ENCODE assay signal across 20 cellular contexts in the genomic region with DNA sequence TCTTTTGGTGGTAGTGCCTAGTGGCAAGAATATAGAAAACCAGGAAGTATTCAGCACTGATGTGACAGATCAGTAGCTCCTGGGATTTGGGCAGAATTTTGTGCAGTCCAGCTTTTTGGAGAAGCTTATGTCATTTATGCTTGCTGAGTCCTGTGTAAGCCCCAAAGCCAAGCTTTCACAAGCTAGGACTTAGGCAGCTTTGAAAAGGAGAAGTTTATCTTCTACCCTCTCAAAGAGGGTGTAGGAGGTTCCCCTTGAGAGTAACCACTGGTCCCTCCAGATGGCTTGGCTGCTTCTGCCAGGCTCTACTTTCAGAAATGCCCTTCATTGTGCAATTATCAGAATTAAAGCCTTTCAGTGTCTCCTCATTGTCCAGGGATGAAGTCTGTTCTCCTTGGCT.
DNase-seq lines count a peak whose midpoint lies in the region; ATAC-seq, FAIRE-seq and TF ChIP-seq lines count a peak whose summit lies in the region.
"Had no signal": no experiment of that assay in that cellular context is flagged by ENCODE, and none has a peak within 500 bp of the region (broad histone marks: within the 10 kb centered on the region; RNA-seq: fewer than 3 reads in every experiment).

No MANE protein-coding gene starts in this region.

- CTCF ChIA-PET in H1 (lab: Charles Lee; ENCODE audit: partially characterized antibody) = interaction anchor here (0.6 to 1.0 kb wide), 2 partner anchors 15 to 1196 kb away, joined by 3 read pairs; no protein-coding TSS in a partner anchor

- no peak for FAIRE-seq in H1 (lab: Jason Lieb, UNC)
- no peak for FAIRE-seq in urothelium cell line (lab: Jason Lieb, UNC)
- FAIRE-seq: astrocyte, colon had no signal

- ATAC-seq in GM19324 (IDR thresholded peaks at IDR 0.05; ENCODE audit: low FRiP score, unreplicated experiment) = no peak
- ATAC-seq: sciatic nerve had no signal

- no peak overlapping the region for H2BK5ac ChIP-seq in H1 (ENCODE audit: low read depth, low read length)

- POLR2A ChIA-PET in H1 (lab: Charles Lee; ENCODE audit: partially characterized antibody) = no interaction called here

- no peak overlapping the region for H3K4ac ChIP-seq in H1 (replicated peaks; ENCODE audit: insufficient read length, low read depth, low read length)

- no peak overlapping the region for H3K56ac ChIP-seq in H1 (replicated peaks; ENCODE audit: insufficient read length, low read depth, low read length)

- H2BK120ac ChIP-seq in H1 (replicated peaks; ENCODE audit: low read depth, low read length) = no peak overlapping the region

- no peak overlapping the region for H3K9ac ChIP-seq in H1 (replicated peaks in 1 of 4; ENCODE audit: extremely low read depth in 1 of 4, low read depth in 3 of 4, low read length in 3 of 4)

- H3K36me3 ChIP-seq in H1 (ENCODE audit: control insufficient read depth in 2 of 4, insufficient read depth in 4 of 4, low read length in 3 of 4) = no peaks in the 10 kb centered on the region

- no peaks in the 10 kb centered on the region for H3K4me1 ChIP-seq in H1 (replicated peaks in 1 of 4; ENCODE audit: control insufficient read depth in 3 of 4, insufficient read depth in 4 of 4, low read length in 3 of 4)
- H3K4me1 ChIP-seq: testis had no signal

- peak overlapping the region; percentile 35; the same call in 1 of the 2 replicates for H3K27ac ChIP-seq in C4-2B
- no peak overlapping the region for H3K27ac ChIP-seq in H1 (ENCODE audit: low read depth, low read length)
- H3K27ac ChIP-seq: testis had no signal

- H3K14ac ChIP-seq in H1 (ENCODE audit: insufficient read length) = no peak overlapping the region

- in situ Hi-C loops in KBM-7 (cut with MboI; ENCODE audit: low pct_unique_long_range_greater_than_20kb, low sequenced_read_pairs) = no loop called here

- no peaks in the 10 kb centered on the region for H3K79me2 ChIP-seq in H1 (ENCODE audit: control insufficient read depth in 1 of 2, insufficient read depth in 2 of 2, low read length in 2 of 2)

- no peak overlapping the region for H2AFZ ChIP-seq in H1 (ENCODE audit: low read length)

- no peak overlapping the region for H2BK12ac ChIP-seq in H1 (ENCODE audit: low read depth, low read length)

- H4K91ac ChIP-seq in H1 (replicated peaks; ENCODE audit: insufficient read length, low read length) = no peak overlapping the region

- no peak overlapping the region for H3K4me3 ChIP-seq in H1 (ENCODE audit: extremely low read depth in 1 of 4, insufficient read depth in 2 of 4, low read depth in 3 of 4, low read length in 4 of 4)
- H3K4me3 ChIP-seq: testis had no signal

- H3K9me3 ChIP-seq in H1 (ENCODE audit: insufficient read depth in 2 of 2, low read depth in 1 of 2, low read length in 1 of 2) = peaks cover 7 to 12% of the 10 kb centered on the region in 2 experiments; a peak in 2 of 4 replicates
- H3K9me3 ChIP-seq: testis had no signal

- 0 out of 2 replicates have a peak overlapping the region, but pooled peaks have one; percentile 10 for H2BK20ac ChIP-seq in H1 (ENCODE audit: low read length)

- TF ChIP-seq CTCF in C4-2B (conservative IDR thresholded peaks at IDR 0.05) (no peak), H1 (IDR thresholded peaks at IDR 0.05; ENCODE audit: control extremely low read depth in 1 of 3, insufficient read depth in 1 of 3, low read depth in 1 of 3, low read length in 3 of 3) (no peak)

- TF ChIP-seq EP300 in H1 (IDR thresholded peaks at IDR 0.05; ENCODE audit: borderline replicate concordance in 1 of 2, low read depth in 2 of 2, low read length in 2 of 2) = no peak

- no peak overlapping the region for H3K23ac ChIP-seq in H1 (ENCODE audit: insufficient read length)

- H2AK5ac ChIP-seq in H1 (ENCODE audit: low read depth, low read length) = no peak overlapping the region

- TF ChIP-seq RAD21 in H1 (IDR thresholded peaks at IDR 0.05 in 1 of 2, conservative IDR thresholded peaks at IDR 0.05 in 1 of 2; ENCODE audit: low read depth in 2 of 2, low read length in 2 of 2) = no peak

- no peak overlapping the region for H3K18ac ChIP-seq in H1 (ENCODE audit: extremely low read depth, low read length)

- no peaks in the 10 kb centered on the region for H4K20me1 ChIP-seq in H1 (replicated peaks in 1 of 2; ENCODE audit: control insufficient read depth in 1 of 2, insufficient read depth in 2 of 2, low read length in 2 of 2)

- TF ChIP-seq POLR2A in H1 (IDR thresholded peaks at IDR 0.05; ENCODE audit: control extremely low read depth in 1 of 2, low read depth in 2 of 2, low read length in 2 of 2) = no peak

- H3K27me3 ChIP-seq in H1 (replicated peaks in 1 of 4; ENCODE audit: control insufficient read depth in 3 of 4, extremely low read depth in 1 of 4, insufficient read depth in 3 of 4, low read length in 3 of 4) = peaks cover 0 to 9% (median 0%) of the 10 kb centered on the region in 4 experiments; a peak in 3 of 7 replicates
- H3K27me3 ChIP-seq: testis had no signal

- H3K23me2 ChIP-seq in H1 (ENCODE audit: low read depth, low read length) = no peaks in the 10 kb centered on the region

- H3K79me1 ChIP-seq in H1 (ENCODE audit: low read depth, low read length) = no peaks in the 10 kb centered on the region

- H4K8ac ChIP-seq in H1 (ENCODE audit: extremely low read depth, insufficient read depth, low read length) = no peak overlapping the region

- DNase-seq in KBM-7 (peak; percentile 64), SKM-1 treated with dmso at 0.1 percent for 144 hours (lab: John Stamatoyannopoulos, UW; ENCODE audit: unreplicated experiment) (peak; percentile 85), H1 (ENCODE audit: low read depth in 1 of 2, low spot score in 2 of 2) (no peak), DMS 273 (lab: John Stamatoyannopoulos, UW; ENCODE audit: unreplicated experiment) (no peak), urothelium cell line (ENCODE audit: low spot score) (no peak)
- no peak for DNase-seq in activated CD4-positive, alpha-beta T cell treated with anti-CD3 and anti-CD28 coated beads for 48 hours
- DNase-seq: activated CD4-positive, alpha-beta T cell treated with anti-CD3 and anti-CD28 coated beads, Interleukin-2, amount 50 U/mL, for 1 hour; activated effector memory CD4-positive, alpha-beta T cell treated with Interleukin-2 at 50 U/mL for 16 hours; AML-193; DMS79 treated with DMSO at 0.1 percent for 48 hours; NCI-H2029; NCI-H524 treated with DMSO at 0.1 percent for 48 hours; nucleus accumbens; stimulated activated CD4-positive, alpha-beta T cell treated with anti-CD3 and anti-CD28 coated beads, Interleukin-2, amount 100 ng/mL, for 24 hours; testis had no signal

- H3K4me2 ChIP-seq in H1 (ENCODE audit: insufficient read depth in 1 of 2, low read depth in 2 of 2, low read length in 2 of 2) = no peak overlapping the region

- no peak overlapping the region for H4K5ac ChIP-seq in H1 (ENCODE audit: insufficient read length, low read depth, low read length)

- H2BK15ac ChIP-seq in H1 (ENCODE audit: low read length) = no peak overlapping the region

TF ChIP-seq in H1, 55 proteins besides CTCF, POLR2A, EP300 and RAD21:
- no peak for TF ChIP-seq SIN3A (conservative IDR thresholded peaks at IDR 0.05 in 1 of 2, IDR thresholded peaks at IDR 0.05 in 1 of 2; ENCODE audit: low read depth in 1 of 2, low read length in 2 of 2)
- no peak for TF ChIP-seq CTBP2 (IDR thresholded peaks at IDR 0.05; ENCODE audit: borderline replicate concordance, insufficient read depth, insufficient read length, low read length)
- no peak for TF ChIP-seq CHD2 (IDR thresholded peaks at IDR 0.05; ENCODE audit: low read length)

Comparison
In these comparisons a context has a peak if more than half of its experiments do, and no peak if none do; other contexts are left out.
1. DNase-seq: peak in KBM-7 (single experiment) and SKM-1 treated with dmso at 0.1 percent for 144 hours (single experiment); none in H1 (0 of 2), DMS 273 (single experiment), activated CD4-positive, alpha-beta T cell treated with anti-CD3 and anti-CD28 coated beads for 48 hours (single experiment) and urothelium cell line (single experiment).